Comparison of ENCODE assay signal across 17 cellular contexts in the genomic region with DNA sequence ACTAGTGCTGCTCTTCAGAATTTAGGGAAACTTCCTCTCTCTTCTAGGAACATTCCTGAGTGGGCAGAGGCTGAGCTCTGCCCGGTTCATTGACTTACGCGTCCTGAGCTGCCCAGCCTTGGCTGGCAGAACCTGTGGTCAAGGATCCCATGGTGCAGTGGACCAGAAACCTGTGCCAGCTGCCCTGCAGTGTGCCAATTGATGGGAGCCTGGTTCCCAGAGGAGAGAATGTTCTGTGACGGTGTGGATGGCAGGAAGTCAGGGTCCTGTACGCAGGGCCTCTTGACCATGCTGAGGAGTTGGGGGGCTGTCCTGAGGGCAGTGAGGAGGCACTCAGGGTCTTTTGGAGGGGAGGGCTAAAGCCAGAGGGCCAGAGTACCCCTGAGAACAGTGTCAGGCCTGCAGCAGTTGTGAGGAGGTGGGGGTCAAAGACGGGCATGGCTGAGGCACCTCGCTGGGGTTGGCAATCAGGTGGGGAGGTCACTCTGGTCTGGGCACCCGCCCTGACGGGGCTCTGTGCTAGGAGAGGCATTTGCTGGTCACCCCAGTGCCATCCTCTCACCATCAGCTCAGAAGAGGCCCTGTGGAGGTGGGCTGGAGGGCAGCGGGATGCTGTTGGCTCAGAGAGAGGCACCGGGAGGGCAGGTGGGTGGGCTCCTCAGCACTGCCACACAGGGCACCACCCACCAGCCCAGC.
DNase-seq lines count a peak whose midpoint lies in the region; ATAC-seq and TF ChIP-seq lines count a peak whose summit lies in the region.
"Had no signal": no experiment of that assay in that cellular context is flagged by ENCODE, and none has a peak within 500 bp of the region (broad histone marks: within the 10 kb centered on the region; RNA-seq: fewer than 3 reads in every experiment).

No MANE protein-coding gene starts in this region.

- 51 to 57% (median 53%) methylated on average over 10 to 11 of the region's 11 CpGs for WGBS in heart left ventricle, 4 donors

- no peaks in the 10 kb centered on the region for H3K9me3 Mint-ChIP-seq in natural killer cell
- H3K9me3 Mint-ChIP-seq in activated T-helper 2 cell treated with anti-CD3 and anti-CD28 coated beads, Interferon-gamma antibody, Interleukin-2, Interleukin-4, amounts not matched to agents 10 μg/mL and 5 μg/mL and 100 μg/mL, durations not matched to agents 14 hours and 24 hours and 36 hours, result no peaks in the 10 kb centered on the region
- H3K9me3 Mint-ChIP-seq: activated naive CD4-positive, alpha-beta T cell treated with anti-CD3 and anti-CD28 coated beads, Interleukin-2, amount 50 U/mL, for 24 hours; T-helper 2 cell treated with Interferon-gamma antibody and Interleukin-4, amounts not matched to agents 5 μg/mL and 100 μg/mL, for 36 hours had no signal

- H3K4me1 Mint-ChIP-seq in natural killer cell, result no peaks in the 10 kb centered on the region
- no peaks in the 10 kb centered on the region for H3K4me1 Mint-ChIP-seq in activated T-helper 2 cell treated with anti-CD3 and anti-CD28 coated beads, Interferon-gamma antibody, Interleukin-2, Interleukin-4, amounts not matched to agents 10 μg/mL and 5 μg/mL and 100 μg/mL, durations not matched to agents 14 hours and 24 hours and 36 hours (ENCODE audit: low read depth)
- H3K4me1 Mint-ChIP-seq: activated naive CD4-positive, alpha-beta T cell treated with anti-CD3 and anti-CD28 coated beads, Interleukin-2, amount 50 U/mL, for 24 hours had no signal

- DNase-seq in activated effector memory CD4-positive, alpha-beta T cell treated with anti-CD3 and anti-CD28 coated beads, Interleukin-2, amount 50 U/mL, for 16 hours, result peak; percentile 24
- no peak for DNase-seq in activated effector memory CD4-positive, alpha-beta T cell treated with Interleukin-2 at 50 U/mL for 16 hours
- DNase-seq in heart left ventricle (peak; percentile 32 to 78 (median 62)), natural killer cell (peak; percentile 9), ureter (ENCODE audit: low spot score) (peak; percentile 28), H4 (ENCODE audit: low spot score) (no peak), retina (no peak)
- DNase-seq in activated T-helper 2 cell treated with anti-CD3 and anti-CD28 coated beads, Interferon-gamma antibody, Interleukin-2, Interleukin-4, amounts not matched to agents 10 μg/mL and 5 μg/mL and 100 μg/mL, durations not matched to agents 14 hours and 24 hours and 36 hours (ENCODE audit: low spot score), result no peak
- DNase-seq: gastrocnemius medialis; NCI-H1417 treated with DMSO at 0.1 percent for 48 hours; stimulated activated CD4-positive, alpha-beta T cell treated with anti-CD3 and anti-CD28 coated beads, Interleukin-12 subunit alpha, Interleukin-12 subunit beta, amount 100 ng/mL, for 4 hours had no signal

- intact Hi-C loops in heart left ventricle (cut with DNase I) (no loop called here), natural killer cell (cut with micrococcal nuclease) (no loop called here)
- intact Hi-C loops in activated T-helper 2 cell treated with anti-CD3 and anti-CD28 coated beads, Interferon-gamma antibody, Interleukin-2, Interleukin-4, amounts not matched to agents 10 μg/mL and 5 μg/mL and 100 μg/mL, durations not matched to agents 14 hours and 24 hours and 36 hours (cut with micrococcal nuclease), result no loop called here

- peaks cover 0 to 21% (median 3%) of the 10 kb centered on the region in 12 donors for H3K4me1 ChIP-seq in heart left ventricle
- H3K4me1 ChIP-seq: body of pancreas, gastrocnemius medialis had no signal

- H3K36me3 Mint-ChIP-seq in natural killer cell, result no peaks in the 10 kb centered on the region
- H3K36me3 Mint-ChIP-seq in activated T-helper 2 cell treated with anti-CD3 and anti-CD28 coated beads, Interferon-gamma antibody, Interleukin-2, Interleukin-4, amounts not matched to agents 10 μg/mL and 5 μg/mL and 100 μg/mL, durations not matched to agents 14 hours and 24 hours and 36 hours (ENCODE audit: low read depth), result no peaks in the 10 kb centered on the region
- H3K36me3 Mint-ChIP-seq: activated naive CD4-positive, alpha-beta T cell treated with anti-CD3 and anti-CD28 coated beads, Interleukin-2, amount 50 U/mL, for 24 hours had no signal

- H3K27me3 ChIP-seq in heart left ventricle, result no peaks in the 10 kb centered on the region
- H3K27me3 ChIP-seq: body of pancreas, gastrocnemius medialis had no signal

- H3K4me3 Mint-ChIP-seq in natural killer cell, result no peak overlapping the region
- no peak overlapping the region for H3K4me3 Mint-ChIP-seq in activated T-helper 2 cell treated with anti-CD3 and anti-CD28 coated beads, Interferon-gamma antibody, Interleukin-2, Interleukin-4, amounts not matched to agents 10 μg/mL and 5 μg/mL and 100 μg/mL, durations not matched to agents 14 hours and 24 hours and 36 hours (ENCODE audit: low read depth)
- H3K4me3 Mint-ChIP-seq: activated naive CD4-positive, alpha-beta T cell treated with anti-CD3 and anti-CD28 coated beads, Interleukin-2, amount 50 U/mL, for 24 hours; T-helper 2 cell treated with Interferon-gamma antibody and Interleukin-4, amounts not matched to agents 5 μg/mL and 100 μg/mL, for 36 hours had no signal

- peaks cover 0 to 55% (median 4%) of the 10 kb centered on the region in 9 donors for H3K36me3 ChIP-seq in heart left ventricle
- H3K36me3 ChIP-seq: gastrocnemius medialis, thoracic aorta had no signal

- H3K27ac Mint-ChIP-seq in natural killer cell, result no peak overlapping the region
- H3K27ac Mint-ChIP-seq in activated T-helper 2 cell treated with anti-CD3 and anti-CD28 coated beads, Interferon-gamma antibody, Interleukin-2, Interleukin-4, amounts not matched to agents 10 μg/mL and 5 μg/mL and 100 μg/mL, durations not matched to agents 14 hours and 24 hours and 36 hours, result no peak overlapping the region
- H3K27ac Mint-ChIP-seq: T-helper 2 cell treated with Interferon-gamma antibody and Interleukin-4, amounts not matched to agents 5 μg/mL and 100 μg/mL, for 36 hours had no signal

- TF ChIP-seq POLR2A in heart left ventricle (IDR thresholded peaks at IDR 0.05), result no peak

- H3K9me3 ChIP-seq in heart left ventricle, result no peaks in the 10 kb centered on the region
- H3K9me3 ChIP-seq: body of pancreas, gastrocnemius medialis, thoracic aorta had no signal

- TF ChIP-seq CTCF in heart left ventricle (IDR thresholded peaks at IDR 0.05) (no peak), natural killer cell (IDR thresholded peaks at IDR 0.05) (no peak)

- H3K27ac ChIP-seq in heart left ventricle, result peak overlapping the region in 8 of 12 donors; percentile 26 to 67 (median 54)
- H3K27ac ChIP-seq: body of pancreas, epithelial cell of prostate, gastrocnemius medialis, thoracic aorta had no signal

- H3K27me3 Mint-ChIP-seq in natural killer cell (ENCODE audit: low read depth in 2 of 2), result peaks cover 7 to 12% of the 10 kb centered on the region in 2 donors
- peaks cover 3% of the 10 kb centered on the region for H3K27me3 Mint-ChIP-seq in activated T-helper 2 cell treated with anti-CD3 and anti-CD28 coated beads, Interferon-gamma antibody, Interleukin-2, Interleukin-4, amounts not matched to agents 10 μg/mL and 5 μg/mL and 100 μg/mL, durations not matched to agents 14 hours and 24 hours and 36 hours (ENCODE audit: low read depth)

- H3K4me3 ChIP-seq in heart left ventricle, result no peak overlapping the region
- H3K4me3 ChIP-seq: body of pancreas, gastrocnemius medialis, thoracic aorta had no signal

- ATAC-seq in heart left ventricle, result peak; percentile 61 to 84 (median 72)
- no peak for ATAC-seq in natural killer cell
- ATAC-seq: activated CD4-positive, CD25-positive, alpha-beta regulatory T cell treated with anti-CD3 and anti-CD28 coated beads, Interleukin-2, amount 50 U/mL, for 24 hours; body of pancreas; gastrocnemius medialis had no signal

Comparison
In these comparisons a context has a peak if more than half of its experiments do, and no peak if none do; other contexts are left out.
1. DNase-seq: peak in activated effector memory CD4-positive, alpha-beta T cell treated with anti-CD3 and anti-CD28 coated beads, Interleukin-2, amount 50 U/mL, for 16 hours (single experiment), heart left ventricle (5 of 5), natural killer cell (single experiment) and ureter (single experiment); none in activated effector memory CD4-positive, alpha-beta T cell treated with Interleukin-2 at 50 U/mL for 16 hours (single experiment), H4 (single experiment), activated T-helper 2 cell treated with anti-CD3 and anti-CD28 coated beads, Interferon-gamma antibody, Interleukin-2, Interleukin-4, amounts not matched to agents 10 μg/mL and 5 μg/mL and 100 μg/mL, durations not matched to agents 14 hours and 24 hours and 36 hours (single experiment) and retina (single experiment).
2. ATAC-seq: peak in heart left ventricle (4 of 4); none in natural killer cell (0 of 3).